In the genomic region with DNA sequence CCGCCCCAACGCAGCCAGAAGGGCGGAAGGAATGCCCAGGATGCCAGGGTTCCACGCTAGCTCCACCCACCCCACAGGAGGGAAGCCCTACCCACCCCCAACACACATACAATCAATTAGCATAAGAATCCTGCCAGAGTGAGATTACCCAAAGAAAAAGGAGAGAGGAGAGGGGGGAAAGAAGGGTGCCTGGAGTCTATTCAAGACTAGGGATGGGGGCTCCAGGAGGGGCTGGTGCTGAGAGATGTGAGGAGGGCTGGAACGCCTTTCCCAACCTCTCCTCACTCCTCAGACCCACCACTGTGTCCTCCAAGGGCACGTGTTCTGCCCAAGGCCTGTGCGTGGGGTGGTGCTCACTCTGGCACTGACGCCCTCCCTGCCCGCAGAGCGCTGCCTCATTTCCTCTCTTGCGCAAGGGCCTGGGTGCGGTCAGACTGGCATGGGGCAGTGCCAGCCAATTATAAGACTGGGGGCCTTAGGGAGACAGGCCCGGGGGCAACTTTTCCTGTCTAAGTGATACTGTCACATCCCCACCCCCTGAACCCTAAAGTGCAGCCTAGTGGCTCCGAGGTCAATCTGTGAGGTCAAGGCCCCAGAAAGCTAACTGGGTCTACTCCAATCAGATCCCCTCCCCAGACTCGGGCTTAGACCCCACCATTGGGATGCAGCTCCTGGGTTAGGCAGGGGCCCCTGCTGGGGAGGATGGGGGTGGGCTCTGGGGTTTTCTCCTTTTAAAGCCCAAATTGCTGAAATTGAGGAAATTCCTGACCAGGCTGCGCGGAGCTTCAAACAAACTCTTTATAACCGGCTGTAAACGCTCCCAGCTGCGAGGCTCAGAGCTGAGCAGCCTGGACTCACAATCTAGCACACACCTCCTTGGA, we compare ENCODE assay signal across 8 cellular contexts. TPM values are rescaled to one million over a fixed set of nuclear protein-coding genes. Genes with fewer than 3 reads are reported as not detected.
DNase-seq lines count a peak whose midpoint lies in the region; TF ChIP-seq lines count a peak whose summit lies in the region.

No MANE protein-coding gene starts in this region.

- H3K36me3 ChIP-seq in endodermal cell (ENCODE audit: control insufficient read depth, insufficient read depth, low read length), result no peaks in the 10 kb centered on the region

- peak overlapping the region; percentile 69 for H3K4me3 Mint-ChIP-seq in endodermal cell
- peak overlapping the region; percentile 82 for H3K4me3 Mint-ChIP-seq in neural crest cell

- H3K9me3 ChIP-seq in endodermal cell (ENCODE audit: control insufficient read depth, low read length), result no peaks in the 10 kb centered on the region

- H3K27ac ChIP-seq in RWPE1 (peak overlapping the region; percentile 99), endodermal cell (ENCODE audit: low read depth, low read length) (no peak overlapping the region)

- H3K4me1 Mint-ChIP-seq in endodermal cell (peaks cover 64% of the 10 kb centered on the region), neural crest cell (peaks cover 65% of the 10 kb centered on the region)

- H3K27ac Mint-ChIP-seq in endodermal cell (peak overlapping the region; percentile 88), neural crest cell (ENCODE audit: unreplicated experiment) (no peak overlapping the region)

- H3K9ac ChIP-seq in endodermal cell (ENCODE audit: extremely low read depth, low read length, poor library complexity, severe bottlenecking), result no peak overlapping the region

- no peak overlapping the region for H3K4me3 ChIP-seq in endodermal cell (ENCODE audit: low read length)

- POLR2A ChIA-PET in RWPE1 (lab: Yijun Ruan, JAX; ENCODE audit: low non-redundant PET), result no interaction called here

- H3K9me3 Mint-ChIP-seq in endodermal cell (no peaks in the 10 kb centered on the region), neural crest cell (no peaks in the 10 kb centered on the region)

- peaks cover 10% of the 10 kb centered on the region for H3K4me1 ChIP-seq in endodermal cell (ENCODE audit: control insufficient read depth, insufficient read depth, low read length)

- H3K36me3 Mint-ChIP-seq in endodermal cell (ENCODE audit: low read depth) (peaks cover 20% of the 10 kb centered on the region), neural crest cell (ENCODE audit: low read depth) (no peaks in the 10 kb centered on the region)

- peak; percentile 80 for DNase-seq in Daoy (ENCODE audit: low read depth)
- DNase-seq in RWPE1 (ENCODE audit: low spot score), result no peak
- DNase-seq in endodermal cell, result peak; percentile 93
- no peak for DNase-seq in neural crest cell (ENCODE audit: low read depth, low spot score)
- DNase-seq in NCI-H2196 treated with DMSO at 0.1 percent for 48 hours (lab: John Stamatoyannopoulos, UW; ENCODE audit: unreplicated experiment), result no peak
- DNase-seq in mesenteric fat pad (ENCODE audit: low spot score), result no peak
- no peak for DNase-seq in NCI-H2081 (lab: John Stamatoyannopoulos, UW)
- no peak for DNase-seq in NCI-H2029 treated with DMSO at 0.1 percent for 48 hours (lab: John Stamatoyannopoulos, UW)

- TF ChIP-seq CTCF in RWPE1 (conservative IDR thresholded peaks at IDR 0.05; ENCODE audit: low read depth) (no peak), endodermal cell (conservative IDR thresholded peaks at IDR 0.05) (no peak), neural crest cell (conservative IDR thresholded peaks at IDR 0.05) (no peak)

- WGBS in endodermal cell (ENCODE audit: insufficient coverage in 1 of 2, insufficient read length in 1 of 2), 2 experiments, result 37 to 43% methylated on average over 5 to 18 of the region's 20 CpGs

- CTCF ChIA-PET in RWPE1 (lab: Yijun Ruan, JAX), result interaction anchor here (0.9 kb wide), 1 partner anchor 34 kb away, joined by 3 read pairs; a partner anchor contains a TSS

- peaks cover 21% of the 10 kb centered on the region for H3K27me3 Mint-ChIP-seq in endodermal cell (ENCODE audit: insufficient read depth)
- peaks cover 65% of the 10 kb centered on the region for H3K27me3 Mint-ChIP-seq in neural crest cell (ENCODE audit: low read depth)

- H3K27me3 ChIP-seq in endodermal cell (ENCODE audit: control insufficient read depth, insufficient read depth, low read length, poor library complexity, severe bottlenecking), result peaks cover 21% of the 10 kb centered on the region

RNA-seq across cellular contexts. Expression of gene ITGB7, which starts 10.2 kb away (rescaled TPM):
- 0.03 and 0.34 TPM in 2 replicates for total RNA-seq in Daoy (2014; rRNA removed; shearing (Covaris generic))
- 1 to 10 TPM; 1.4 TPM for total RNA-seq in endodermal cell
- 0.18 TPM for polyA plus RNA-seq in endodermal cell (2013, experiment 1 of 2)
- polyA plus RNA-seq in endodermal cell (2013, experiment 2 of 2), result 0.46 TPM
- total RNA-seq in neural crest cell, result not detected in 2 replicates
- 2.3 TPM for total RNA-seq in mesenteric fat pad

RNA-seq across cellular contexts. Expression of gene RARG, which starts 14.7 kb away (rescaled TPM):
- 3.5 and 6.2 TPM in 2 replicates for total RNA-seq in Daoy (2014; rRNA removed; shearing (Covaris generic))
- total RNA-seq in endodermal cell (10 to 100 TPM; 19.5 to 26.8 TPM), neural crest cell (5.4 and 5.9 TPM in 2 replicates), mesenteric fat pad (18.0 TPM)
- 23.9 TPM for polyA plus RNA-seq in endodermal cell (2013, experiment 1 of 2)
- 18.1 TPM for polyA plus RNA-seq in endodermal cell (2013, experiment 2 of 2)

RNA-seq across cellular contexts. Expression of gene CSAD, which starts 36.6 kb away (rescaled TPM):
- 4.7 and 11.0 TPM in 2 replicates for total RNA-seq in Daoy (2014; rRNA removed; shearing (Covaris generic))
- total RNA-seq in endodermal cell, result 10 to 100 TPM; 24.9 to 38.2 TPM
- 20.2 TPM for polyA plus RNA-seq in endodermal cell (2013, experiment 1 of 2)
- polyA plus RNA-seq in endodermal cell (2013, experiment 2 of 2), result 23.9 TPM
- total RNA-seq in neural crest cell, result 22.1 and 26.5 TPM in 2 replicates
- 296 TPM for total RNA-seq in mesenteric fat pad

RNA-seq across cellular contexts. Expression of gene ZNF740, which starts 36.8 kb away (rescaled TPM):
- total RNA-seq in Daoy (2014; rRNA removed; shearing (Covaris generic)), result 10.9 and 12.0 TPM in 2 replicates
- total RNA-seq in endodermal cell (10 to 100 TPM; 54.0 to 54.6 TPM), neural crest cell (52.7 and 59.6 TPM in 2 replicates), mesenteric fat pad (39.7 TPM)
- 31.5 TPM for polyA plus RNA-seq in endodermal cell (2013, experiment 1 of 2)
- 26.9 TPM for polyA plus RNA-seq in endodermal cell (2013, experiment 2 of 2)

RNA-seq across cellular contexts. Expression of gene ESPL1, which starts 50.8 kb away (rescaled TPM):
- 29.0 and 31.6 TPM in 2 replicates for total RNA-seq in Daoy (2014; rRNA removed; shearing (Covaris generic))
- total RNA-seq in endodermal cell (10 to 100 TPM; 33.3 to 50.7 TPM), neural crest cell (56.3 and 65.8 TPM in 2 replicates), mesenteric fat pad (0.67 TPM)
- polyA plus RNA-seq in endodermal cell (2013, experiment 1 of 2), result 33.8 TPM
- polyA plus RNA-seq in endodermal cell (2013, experiment 2 of 2), result 34.2 TPM

Comparison
In these comparisons a context has a peak if more than half of its experiments do, and no peak if none do; other contexts are left out.
1. DNase-seq: peak in Daoy (single experiment) and endodermal cell (single experiment); none in RWPE1 (single experiment), neural crest cell (single experiment), NCI-H2196 treated with DMSO at 0.1 percent for 48 hours (single experiment), mesenteric fat pad (single experiment), NCI-H2081 (0 of 2) and NCI-H2029 treated with DMSO at 0.1 percent for 48 hours (single experiment).